Comparison of ENCODE assay signal across 1 cellular context in the genomic region with DNA sequence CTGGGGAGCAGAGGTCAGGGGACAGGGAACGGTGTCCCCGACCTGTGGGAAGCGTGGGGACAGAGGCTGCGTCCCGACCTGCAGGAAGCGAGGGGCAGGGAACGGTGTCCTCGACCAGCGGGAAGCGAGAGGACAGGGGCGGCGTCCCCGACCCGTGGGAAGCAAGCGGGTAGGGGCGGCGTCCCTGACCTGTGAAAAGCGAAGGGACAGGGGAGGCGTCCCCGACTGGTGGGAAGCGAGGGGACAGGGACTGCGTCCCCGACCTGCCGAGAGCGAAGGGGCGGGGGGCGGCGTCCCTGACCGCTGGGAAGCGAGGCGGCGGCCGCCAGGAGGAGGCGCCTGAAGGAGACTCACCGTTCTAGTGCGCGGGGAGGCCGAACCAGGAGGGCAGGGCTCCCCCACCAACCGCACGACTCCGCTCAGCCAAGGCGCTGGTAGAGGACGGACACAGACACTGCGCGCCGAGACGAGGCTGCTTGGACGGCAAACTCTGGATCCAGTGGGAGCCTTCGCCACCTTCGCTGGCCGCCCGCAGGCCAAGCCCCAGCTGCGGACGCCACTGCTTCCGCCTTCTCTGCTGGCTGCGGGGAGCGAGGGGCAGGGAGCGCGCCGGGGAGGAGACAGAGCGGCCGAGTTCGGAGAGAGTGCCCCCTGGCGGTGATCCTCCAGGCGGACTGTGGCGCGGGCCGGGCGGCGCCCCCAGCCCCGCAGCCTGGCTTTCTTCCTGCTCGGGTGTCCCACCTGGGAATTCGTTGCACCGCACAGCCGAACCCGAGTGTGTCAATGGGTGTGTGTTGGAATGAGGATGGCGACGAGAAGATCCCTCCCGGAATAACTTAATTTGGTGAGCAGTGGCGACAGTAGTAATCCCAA.
TF ChIP-seq lines count a peak whose summit lies in the region.

A gene with protein sequence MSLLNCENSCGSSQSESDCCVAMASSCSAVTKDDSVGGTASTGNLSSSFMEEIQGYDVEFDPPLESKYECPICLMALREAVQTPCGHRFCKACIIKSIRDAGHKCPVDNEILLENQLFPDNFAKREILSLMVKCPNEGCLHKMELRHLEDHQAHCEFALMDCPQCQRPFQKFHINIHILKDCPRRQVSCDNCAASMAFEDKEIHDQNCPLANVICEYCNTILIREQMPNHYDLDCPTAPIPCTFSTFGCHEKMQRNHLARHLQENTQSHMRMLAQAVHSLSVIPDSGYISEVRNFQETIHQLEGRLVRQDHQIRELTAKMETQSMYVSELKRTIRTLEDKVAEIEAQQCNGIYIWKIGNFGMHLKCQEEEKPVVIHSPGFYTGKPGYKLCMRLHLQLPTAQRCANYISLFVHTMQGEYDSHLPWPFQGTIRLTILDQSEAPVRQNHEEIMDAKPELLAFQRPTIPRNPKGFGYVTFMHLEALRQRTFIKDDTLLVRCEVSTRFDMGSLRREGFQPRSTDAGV (minus strand): TSS at position 579 of the 873 bp plus-strand sequence. CDS start 8,757 bp downstream, outside the sequence.

TF ChIP-seq in WTC11, 78 proteins besides CTCF, POLR2A, EP300 and RAD21 (continued from another document):
- TF ChIP-seq, protein P1, sequence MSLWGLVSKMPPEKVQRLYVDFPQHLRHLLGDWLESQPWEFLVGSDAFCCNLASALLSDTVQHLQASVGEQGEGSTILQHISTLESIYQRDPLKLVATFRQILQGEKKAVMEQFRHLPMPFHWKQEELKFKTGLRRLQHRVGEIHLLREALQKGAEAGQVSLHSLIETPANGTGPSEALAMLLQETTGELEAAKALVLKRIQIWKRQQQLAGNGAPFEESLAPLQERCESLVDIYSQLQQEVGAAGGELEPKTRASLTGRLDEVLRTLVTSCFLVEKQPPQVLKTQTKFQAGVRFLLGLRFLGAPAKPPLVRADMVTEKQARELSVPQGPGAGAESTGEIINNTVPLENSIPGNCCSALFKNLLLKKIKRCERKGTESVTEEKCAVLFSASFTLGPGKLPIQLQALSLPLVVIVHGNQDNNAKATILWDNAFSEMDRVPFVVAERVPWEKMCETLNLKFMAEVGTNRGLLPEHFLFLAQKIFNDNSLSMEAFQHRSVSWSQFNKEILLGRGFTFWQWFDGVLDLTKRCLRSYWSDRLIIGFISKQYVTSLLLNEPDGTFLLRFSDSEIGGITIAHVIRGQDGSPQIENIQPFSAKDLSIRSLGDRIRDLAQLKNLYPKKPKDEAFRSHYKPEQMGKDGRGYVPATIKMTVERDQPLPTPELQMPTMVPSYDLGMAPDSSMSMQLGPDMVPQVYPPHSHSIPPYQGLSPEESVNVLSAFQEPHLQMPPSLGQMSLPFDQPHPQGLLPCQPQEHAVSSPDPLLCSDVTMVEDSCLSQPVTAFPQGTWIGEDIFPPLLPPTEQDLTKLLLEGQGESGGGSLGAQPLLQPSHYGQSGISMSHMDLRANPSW (CRISPR knock-in tag; conservative IDR thresholded peaks at IDR 0.05; ENCODE audit: low read depth), result no peak
- TF ChIP-seq FOXK1 (CRISPR knock-in tag; IDR thresholded peaks at IDR 0.05) (peak; percentile 55; the same call in 1 of the 2 replicates), RELA (CRISPR knock-in tag; IDR thresholded peaks at IDR 0.05; ENCODE audit: borderline replicate concordance) (peak; percentile 35; the same call in 1 of the 2 replicates), ZNF232 (CRISPR knock-in tag; IDR thresholded peaks at IDR 0.05) (peak; percentile 7; the same call in 1 of the 2 replicates), MXD4 (CRISPR knock-in tag; IDR thresholded peaks at IDR 0.05; ENCODE audit: borderline replicate concordance) (no peak), JUN (CRISPR knock-in tag; IDR thresholded peaks at IDR 0.05) (0 out of 2 replicates have a peak, but pooled peaks have one; percentile 10), KAT7 (CRISPR knock-in tag; IDR thresholded peaks at IDR 0.05; ENCODE audit: borderline replicate concordance) (peak; percentile 81; the same call in 1 of the 2 replicates), GABPB1 (CRISPR knock-in tag; IDR thresholded peaks at IDR 0.05) (peak; percentile 71), SMAD4 (CRISPR knock-in tag; IDR thresholded peaks at IDR 0.05) (no peak), HMGA2 (CRISPR knock-in tag; IDR thresholded peaks at IDR 0.05) (no peak), NR1H2 (CRISPR knock-in tag; IDR thresholded peaks at IDR 0.05) (no peak), GTF2I (CRISPR knock-in tag; conservative IDR thresholded peaks at IDR 0.05) (0 out of 2 replicates have a peak, but pooled peaks have one; percentile 4), SP1 (CRISPR knock-in tag; conservative IDR thresholded peaks at IDR 0.05) (peak; percentile 82), FOXP1 (CRISPR knock-in tag; IDR thresholded peaks at IDR 0.05; ENCODE audit: borderline replicate concordance) (peak; percentile 60; the same call in 1 of the 2 replicates), NFE2L1 (CRISPR knock-in tag; IDR thresholded peaks at IDR 0.05) (0 out of 2 replicates have a peak, but pooled peaks have one; percentile 25), ZNF671 (CRISPR knock-in tag; IDR thresholded peaks at IDR 0.05) (no peak)
- TF ChIP-seq, protein P2, sequence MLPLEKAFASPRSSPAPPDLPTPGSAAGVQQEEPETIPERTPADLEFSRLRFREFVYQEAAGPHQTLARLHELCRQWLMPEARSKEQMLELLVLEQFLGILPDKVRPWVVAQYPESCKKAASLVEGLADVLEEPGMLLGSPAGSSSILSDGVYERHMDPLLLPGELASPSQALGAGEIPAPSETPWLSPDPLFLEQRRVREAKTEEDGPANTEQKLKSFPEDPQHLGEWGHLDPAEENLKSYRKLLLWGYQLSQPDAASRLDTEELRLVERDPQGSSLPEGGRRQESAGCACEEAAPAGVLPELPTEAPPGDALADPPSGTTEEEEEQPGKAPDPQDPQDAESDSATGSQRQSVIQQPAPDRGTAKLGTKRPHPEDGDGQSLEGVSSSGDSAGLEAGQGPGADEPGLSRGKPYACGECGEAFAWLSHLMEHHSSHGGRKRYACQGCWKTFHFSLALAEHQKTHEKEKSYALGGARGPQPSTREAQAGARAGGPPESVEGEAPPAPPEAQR (CRISPR knock-in tag; IDR thresholded peaks at IDR 0.05), result no peak
- TF ChIP-seq, protein P3, sequence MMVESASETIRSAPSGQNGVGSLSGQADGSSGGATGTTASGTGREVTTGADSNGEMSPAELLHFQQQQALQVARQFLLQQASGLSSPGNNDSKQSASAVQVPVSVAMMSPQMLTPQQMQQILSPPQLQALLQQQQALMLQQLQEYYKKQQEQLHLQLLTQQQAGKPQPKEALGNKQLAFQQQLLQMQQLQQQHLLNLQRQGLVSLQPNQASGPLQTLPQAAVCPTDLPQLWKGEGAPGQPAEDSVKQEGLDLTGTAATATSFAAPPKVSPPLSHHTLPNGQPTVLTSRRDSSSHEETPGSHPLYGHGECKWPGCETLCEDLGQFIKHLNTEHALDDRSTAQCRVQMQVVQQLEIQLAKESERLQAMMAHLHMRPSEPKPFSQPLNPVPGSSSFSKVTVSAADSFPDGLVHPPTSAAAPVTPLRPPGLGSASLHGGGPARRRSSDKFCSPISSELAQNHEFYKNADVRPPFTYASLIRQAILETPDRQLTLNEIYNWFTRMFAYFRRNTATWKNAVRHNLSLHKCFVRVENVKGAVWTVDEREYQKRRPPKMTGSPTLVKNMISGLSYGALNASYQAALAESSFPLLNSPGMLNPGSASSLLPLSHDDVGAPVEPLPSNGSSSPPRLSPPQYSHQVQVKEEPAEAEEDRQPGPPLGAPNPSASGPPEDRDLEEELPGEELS (CRISPR knock-in tag; IDR thresholded peaks at IDR 0.05), result peak; percentile 68; the same call in 1 of the 2 replicates
- TF ChIP-seq, protein P4, sequence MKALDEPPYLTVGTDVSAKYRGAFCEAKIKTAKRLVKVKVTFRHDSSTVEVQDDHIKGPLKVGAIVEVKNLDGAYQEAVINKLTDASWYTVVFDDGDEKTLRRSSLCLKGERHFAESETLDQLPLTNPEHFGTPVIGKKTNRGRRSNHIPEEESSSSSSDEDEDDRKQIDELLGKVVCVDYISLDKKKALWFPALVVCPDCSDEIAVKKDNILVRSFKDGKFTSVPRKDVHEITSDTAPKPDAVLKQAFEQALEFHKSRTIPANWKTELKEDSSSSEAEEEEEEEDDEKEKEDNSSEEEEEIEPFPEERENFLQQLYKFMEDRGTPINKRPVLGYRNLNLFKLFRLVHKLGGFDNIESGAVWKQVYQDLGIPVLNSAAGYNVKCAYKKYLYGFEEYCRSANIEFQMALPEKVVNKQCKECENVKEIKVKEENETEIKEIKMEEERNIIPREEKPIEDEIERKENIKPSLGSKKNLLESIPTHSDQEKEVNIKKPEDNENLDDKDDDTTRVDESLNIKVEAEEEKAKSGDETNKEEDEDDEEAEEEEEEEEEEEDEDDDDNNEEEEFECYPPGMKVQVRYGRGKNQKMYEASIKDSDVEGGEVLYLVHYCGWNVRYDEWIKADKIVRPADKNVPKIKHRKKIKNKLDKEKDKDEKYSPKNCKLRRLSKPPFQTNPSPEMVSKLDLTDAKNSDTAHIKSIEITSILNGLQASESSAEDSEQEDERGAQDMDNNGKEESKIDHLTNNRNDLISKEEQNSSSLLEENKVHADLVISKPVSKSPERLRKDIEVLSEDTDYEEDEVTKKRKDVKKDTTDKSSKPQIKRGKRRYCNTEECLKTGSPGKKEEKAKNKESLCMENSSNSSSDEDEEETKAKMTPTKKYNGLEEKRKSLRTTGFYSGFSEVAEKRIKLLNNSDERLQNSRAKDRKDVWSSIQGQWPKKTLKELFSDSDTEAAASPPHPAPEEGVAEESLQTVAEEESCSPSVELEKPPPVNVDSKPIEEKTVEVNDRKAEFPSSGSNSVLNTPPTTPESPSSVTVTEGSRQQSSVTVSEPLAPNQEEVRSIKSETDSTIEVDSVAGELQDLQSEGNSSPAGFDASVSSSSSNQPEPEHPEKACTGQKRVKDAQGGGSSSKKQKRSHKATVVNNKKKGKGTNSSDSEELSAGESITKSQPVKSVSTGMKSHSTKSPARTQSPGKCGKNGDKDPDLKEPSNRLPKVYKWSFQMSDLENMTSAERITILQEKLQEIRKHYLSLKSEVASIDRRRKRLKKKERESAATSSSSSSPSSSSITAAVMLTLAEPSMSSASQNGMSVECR (CRISPR knock-in tag; IDR thresholded peaks at IDR 0.05; ENCODE audit: borderline replicate concordance), result peak; percentile 17; the same call in 1 of the 2 replicates
- TF ChIP-seq, protein P5, sequence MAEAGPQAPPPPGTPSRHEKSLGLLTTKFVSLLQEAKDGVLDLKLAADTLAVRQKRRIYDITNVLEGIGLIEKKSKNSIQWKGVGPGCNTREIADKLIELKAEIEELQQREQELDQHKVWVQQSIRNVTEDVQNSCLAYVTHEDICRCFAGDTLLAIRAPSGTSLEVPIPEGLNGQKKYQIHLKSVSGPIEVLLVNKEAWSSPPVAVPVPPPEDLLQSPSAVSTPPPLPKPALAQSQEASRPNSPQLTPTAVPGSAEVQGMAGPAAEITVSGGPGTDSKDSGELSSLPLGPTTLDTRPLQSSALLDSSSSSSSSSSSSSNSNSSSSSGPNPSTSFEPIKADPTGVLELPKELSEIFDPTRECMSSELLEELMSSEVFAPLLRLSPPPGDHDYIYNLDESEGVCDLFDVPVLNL (CRISPR knock-in tag; IDR thresholded peaks at IDR 0.05; ENCODE audit: borderline replicate concordance, low read depth), result 0 out of 2 replicates have a peak, but pooled peaks have one; percentile 14
- TF ChIP-seq, protein P6, sequence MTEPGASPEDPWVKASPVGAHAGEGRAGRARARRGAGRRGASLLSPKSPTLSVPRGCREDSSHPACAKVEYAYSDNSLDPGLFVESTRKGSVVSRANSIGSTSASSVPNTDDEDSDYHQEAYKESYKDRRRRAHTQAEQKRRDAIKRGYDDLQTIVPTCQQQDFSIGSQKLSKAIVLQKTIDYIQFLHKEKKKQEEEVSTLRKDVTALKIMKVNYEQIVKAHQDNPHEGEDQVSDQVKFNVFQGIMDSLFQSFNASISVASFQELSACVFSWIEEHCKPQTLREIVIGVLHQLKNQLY (CRISPR knock-in tag; IDR thresholded peaks at IDR 0.05), result no peak
- TF ChIP-seq, protein P7, sequence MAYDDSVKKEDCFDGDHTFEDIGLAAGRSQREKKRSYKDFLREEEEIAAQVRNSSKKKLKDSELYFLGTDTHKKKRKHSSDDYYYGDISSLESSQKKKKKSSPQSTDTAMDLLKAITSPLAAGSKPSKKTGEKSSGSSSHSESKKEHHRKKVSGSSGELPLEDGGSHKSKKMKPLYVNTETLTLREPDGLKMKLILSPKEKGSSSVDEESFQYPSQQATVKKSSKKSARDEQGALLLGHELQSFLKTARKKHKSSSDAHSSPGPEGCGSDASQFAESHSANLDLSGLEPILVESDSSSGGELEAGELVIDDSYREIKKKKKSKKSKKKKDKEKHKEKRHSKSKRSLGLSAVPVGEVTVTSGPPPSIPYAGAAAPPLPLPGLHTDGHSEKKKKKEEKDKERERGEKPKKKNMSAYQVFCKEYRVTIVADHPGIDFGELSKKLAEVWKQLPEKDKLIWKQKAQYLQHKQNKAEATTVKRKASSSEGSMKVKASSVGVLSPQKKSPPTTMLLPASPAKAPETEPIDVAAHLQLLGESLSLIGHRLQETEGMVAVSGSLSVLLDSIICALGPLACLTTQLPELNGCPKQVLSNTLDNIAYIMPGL (CRISPR knock-in tag; IDR thresholded peaks at IDR 0.05), result peak; percentile 100
- TF ChIP-seq, protein P8, sequence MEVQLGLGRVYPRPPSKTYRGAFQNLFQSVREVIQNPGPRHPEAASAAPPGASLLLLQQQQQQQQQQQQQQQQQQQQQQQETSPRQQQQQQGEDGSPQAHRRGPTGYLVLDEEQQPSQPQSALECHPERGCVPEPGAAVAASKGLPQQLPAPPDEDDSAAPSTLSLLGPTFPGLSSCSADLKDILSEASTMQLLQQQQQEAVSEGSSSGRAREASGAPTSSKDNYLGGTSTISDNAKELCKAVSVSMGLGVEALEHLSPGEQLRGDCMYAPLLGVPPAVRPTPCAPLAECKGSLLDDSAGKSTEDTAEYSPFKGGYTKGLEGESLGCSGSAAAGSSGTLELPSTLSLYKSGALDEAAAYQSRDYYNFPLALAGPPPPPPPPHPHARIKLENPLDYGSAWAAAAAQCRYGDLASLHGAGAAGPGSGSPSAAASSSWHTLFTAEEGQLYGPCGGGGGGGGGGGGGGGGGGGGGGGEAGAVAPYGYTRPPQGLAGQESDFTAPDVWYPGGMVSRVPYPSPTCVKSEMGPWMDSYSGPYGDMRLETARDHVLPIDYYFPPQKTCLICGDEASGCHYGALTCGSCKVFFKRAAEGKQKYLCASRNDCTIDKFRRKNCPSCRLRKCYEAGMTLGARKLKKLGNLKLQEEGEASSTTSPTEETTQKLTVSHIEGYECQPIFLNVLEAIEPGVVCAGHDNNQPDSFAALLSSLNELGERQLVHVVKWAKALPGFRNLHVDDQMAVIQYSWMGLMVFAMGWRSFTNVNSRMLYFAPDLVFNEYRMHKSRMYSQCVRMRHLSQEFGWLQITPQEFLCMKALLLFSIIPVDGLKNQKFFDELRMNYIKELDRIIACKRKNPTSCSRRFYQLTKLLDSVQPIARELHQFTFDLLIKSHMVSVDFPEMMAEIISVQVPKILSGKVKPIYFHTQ (CRISPR knock-in tag; IDR thresholded peaks at IDR 0.05), result no peak
